Comparison of ENCODE assay signal across 9 cellular contexts in genomic region chr11:12842933-12843636, GRCh38.
DNase-seq lines count a peak whose midpoint lies in the region; ATAC-seq and TF ChIP-seq lines count a peak whose summit lies in the region.
"Had no signal": no experiment of that assay in that cellular context is flagged by ENCODE, and none has a peak within 500 bp of the region (broad histone marks: within the 10 kb centered on the region; RNA-seq: fewer than 3 reads in every experiment).

No MANE protein-coding gene starts in this region.

- WGBS in ovary, 3 donors: 64 to 70% (median 68%) methylated on average over 6 of the region's 6 CpGs

- no peaks in the 10 kb centered on the region for H3K9me3 ChIP-seq in adipocyte (ENCODE audit: control insufficient read depth, low read length)
- no peaks in the 10 kb centered on the region for H3K9me3 ChIP-seq in ovary

- intact Hi-C loops in ovary (cut with DNase I): no loop called here

- no peaks in the 10 kb centered on the region for H3K36me3 ChIP-seq in adipocyte (ENCODE audit: control insufficient read depth, insufficient read depth, low read length, severe bottlenecking)
- no peaks in the 10 kb centered on the region for H3K36me3 ChIP-seq in ovary

- H3K9ac ChIP-seq in adipocyte (ENCODE audit: low read length): no peak overlapping the region

- peaks cover 60% of the 10 kb centered on the region for H3K4me1 ChIP-seq in adipocyte (ENCODE audit: control insufficient read depth, insufficient read depth, low read length)
- peaks cover 26% of the 10 kb centered on the region for H3K4me1 ChIP-seq in ovary (ENCODE audit: insufficient read depth)

- no peak for ATAC-seq in HG03097 (IDR thresholded peaks at IDR 0.05; ENCODE audit: low FRiP score, unreplicated experiment)
- no peak for ATAC-seq in HG02885 (IDR thresholded peaks at IDR 0.05; ENCODE audit: poor library complexity, unreplicated experiment)
- ATAC-seq: activated naive CD4-positive, alpha-beta T cell treated with anti-CD3 and anti-CD28 coated beads, Interleukin-2, amount 50 U/mL, for 72 hours had no signal

- TF ChIP-seq EP300 in ovary (IDR thresholded peaks at IDR 0.05): no peak

- H3K27me3 ChIP-seq in adipocyte (replicated peaks; ENCODE audit: control insufficient read depth, insufficient read depth, low read length): no peaks in the 10 kb centered on the region
- no peaks in the 10 kb centered on the region for H3K27me3 ChIP-seq in ovary

- DNase-seq in DMS 273 (lab: John Stamatoyannopoulos, UW; ENCODE audit: unreplicated experiment) (peak; percentile 88), NCI-H187 treated with DMSO at 0.1 percent for 48 hours (lab: John Stamatoyannopoulos, UW) (peak; percentile 83), adipocyte (ENCODE audit: low read depth) (peak; percentile 53), midbrain (lab: John Stamatoyannopoulos, UW) (peak; percentile 32), ovary (no peak)
- DNase-seq in stimulated activated naive CD4-positive, alpha-beta T cell (lab: John Stamatoyannopoulos, UW): no peak

- no peak for TF ChIP-seq POLR2A in ovary (IDR thresholded peaks at IDR 0.05)

- TF ChIP-seq CTCF in ovary (IDR thresholded peaks at IDR 0.05): no peak

- H3K27ac ChIP-seq in ovary: peak overlapping the region in 1 of 2 donors; percentile 16

- no peak overlapping the region for H3K4me3 ChIP-seq in adipocyte (ENCODE audit: low read length)
- H3K4me3 ChIP-seq in ovary: no peak overlapping the region

Comparison
In these comparisons a context has a peak if more than half of its experiments do, and no peak if none do; other contexts are left out.
1. DNase-seq: peak in DMS 273 (single experiment), NCI-H187 treated with DMSO at 0.1 percent for 48 hours (single experiment), adipocyte (single experiment) and midbrain (single experiment); none in stimulated activated naive CD4-positive, alpha-beta T cell (0 of 6) and ovary (0 of 5).